In the genomic region with DNA sequence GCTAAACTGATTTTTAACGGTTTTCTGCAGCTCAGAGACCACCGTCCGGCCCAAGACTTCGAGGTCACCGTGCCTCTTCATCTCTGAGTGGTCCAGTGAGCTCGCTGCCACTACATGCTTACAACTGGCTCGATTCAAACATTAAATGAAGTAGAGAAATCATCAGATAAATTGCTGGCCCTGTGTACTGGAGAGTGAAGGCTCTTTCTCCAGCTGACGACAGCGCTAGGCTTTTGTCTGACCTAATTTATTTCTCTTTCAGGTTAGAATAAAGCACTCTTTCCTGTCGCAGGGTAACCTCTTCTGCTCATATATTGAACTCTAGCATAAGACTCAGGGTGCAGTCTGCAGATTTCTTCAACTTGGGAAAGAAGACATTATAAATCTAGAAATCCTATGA, we compare ENCODE assay signal across 1 cellular context.
TF ChIP-seq lines count a peak whose summit lies in the region.

No MANE protein-coding gene starts in this region.

TF ChIP-seq in GM23338, 12 proteins besides CTCF, POLR2A, EP300 and RAD21 (continued from another document):
- TF ChIP-seq ZNF462 (CRISPR knock-in tag; IDR thresholded peaks at IDR 0.05) = no peak
- no peak for TF ChIP-seq POLR2AphosphoS5 (IDR thresholded peaks at IDR 0.05; ENCODE audit: low read depth)
- TF ChIP-seq ZNF114 (CRISPR knock-in tag; IDR thresholded peaks at IDR 0.05) = no peak
- no peak for TF ChIP-seq CREB1 (CRISPR knock-in tag; IDR thresholded peaks at IDR 0.05; ENCODE audit: low read depth)
